In genomic region chr3:81531846-81532245, GRCh38 we compare ENCODE assay signal across 27 cellular contexts.
"Had no signal": no experiment of that assay in that cellular context is flagged by ENCODE, and none has a peak within 500 bp of the region (broad histone marks: within the 10 kb centered on the region; RNA-seq: fewer than 3 reads in every experiment).

No MANE protein-coding gene starts in this region.

- H3K9ac ChIP-seq: neural progenitor cell, parathyroid adenoma had no signal

- ATAC-seq: left cardiac atrium; left lung; natural killer cell; sciatic nerve; stimulated activated naive B cell treated with anti-CD40 and anti-IgM and Interleukin-4, amounts not matched to agents 10 μg/mL and 1 μg/mL and 100 μg/mL, for 72 hours; stimulated activated naive CD8-positive, alpha-beta T cell treated with anti-CD3 and anti-CD28 coated beads, Interleukin-15, Interleukin-2, amounts not matched to agents 100 U/mL and 50 U/mL, for 24 hours had no signal

- H3K79me2 ChIP-seq: hepatocyte, parathyroid adenoma had no signal

- H2AFZ ChIP-seq: hepatocyte, neural progenitor cell, parathyroid adenoma had no signal

- H3K4me3 ChIP-seq: heart right ventricle, hepatocyte, left lung, lung, neural progenitor cell, right atrium auricular region, skin epidermis, thoracic aorta, tibial artery, uterus had no signal

- H3K27me3 ChIP-seq: heart right ventricle, hepatocyte, left lung, neural progenitor cell, neutrophil, right atrium auricular region, tibial artery, uterus had no signal

- FAIRE-seq: keratinocyte had no signal

- DNase-seq: heart right ventricle; kidney glomerular epithelial cell; left cardiac atrium; left lung; mesendoderm; naive B cell; natural killer cell; nephron progenitor cell; occipital lobe; stimulated activated CD4-positive, alpha-beta T cell treated with anti-CD3 and anti-CD28 coated beads, Interleukin-12 subunit alpha, Interleukin-12 subunit beta, amount 100 ng/mL, for 4 hours; stimulated activated CD4-positive, alpha-beta T cell treated with anti-CD3 and anti-CD28 coated beads, Interleukin-15, amount 100 ng/mL, for 24 hours; stimulated activated CD4-positive, alpha-beta T cell treated with anti-CD3 and anti-CD28 coated beads, Interleukin-2, amount 100 ng/mL, for 24 hours; stimulated activated CD4-positive, alpha-beta T cell treated with anti-CD3 and anti-CD28 coated beads, Interleukin-4, amount 100 ng/mL, for 1 hour; stimulated activated naive B cell treated with anti-CD40 and anti-IgM and Interleukin-4, amounts not matched to agents 10 μg/mL and 1 μg/mL and 100 μg/mL, for 72 hours; stimulated activated naive CD8-positive, alpha-beta T cell treated with anti-CD3 and anti-CD28 coated beads, Interleukin-15, Interleukin-2, amounts not matched to agents 100 U/mL and 50 U/mL, for 24 hours; tibial artery; uterus had no signal

- H3K9me3 ChIP-seq: neutrophil, right atrium auricular region, thoracic aorta, tibial artery, uterus had no signal

- H3K4me2 ChIP-seq: hepatocyte, neural progenitor cell had no signal

- H3K27ac ChIP-seq: heart right ventricle, hepatocyte, left lung, neural progenitor cell, neutrophil, parathyroid adenoma, right atrium auricular region, thoracic aorta, tibial artery, uterus had no signal

- H3K4me1 ChIP-seq: heart right ventricle, left lung, neural progenitor cell, parathyroid adenoma, right atrium auricular region, tibial artery, uterus had no signal

- H3K36me3 ChIP-seq: neural progenitor cell, uterus had no signal
